16 cellular contexts compared by ENCODE assay signal in genomic region chr4:102779204-102779603, GRCh38.
"Had no signal": no experiment of that assay in that cellular context is flagged by ENCODE, and none has a peak within 500 bp of the region (broad histone marks: within the 10 kb centered on the region; RNA-seq: fewer than 3 reads in every experiment).

No MANE protein-coding gene starts in this region.

- H3K4me1 ChIP-seq: suprapubic skin had no signal

- H3K27ac Mint-ChIP-seq: activated CD4-positive, alpha-beta T cell treated with anti-CD3 and anti-CD28 coated beads, Interleukin-2, amount 10 ng/mL, durations not matched to agents 7 days and 5 days; activated T-helper 2 cell treated with anti-CD3 and anti-CD28 coated beads, Interferon-gamma antibody, Interleukin-2, Interleukin-4, amounts not matched to agents 10 μg/mL and 5 μg/mL and 100 μg/mL, durations not matched to agents 14 hours and 24 hours and 36 hours; immature natural killer cell; nephron had no signal

- H3K27me3 ChIP-seq: adrenal gland, suprapubic skin, upper lobe of left lung had no signal

- H3K9me3 Mint-ChIP-seq: activated CD4-positive, alpha-beta T cell treated with anti-CD3 and anti-CD28 coated beads, Interleukin-2, amount 10 ng/mL, durations not matched to agents 7 days and 5 days; activated T-helper 2 cell treated with anti-CD3 and anti-CD28 coated beads, Interferon-gamma antibody, Interleukin-2, Interleukin-4, amounts not matched to agents 10 μg/mL and 5 μg/mL and 100 μg/mL, durations not matched to agents 14 hours and 24 hours and 36 hours; nephron had no signal

- H3K4me1 Mint-ChIP-seq: activated CD4-positive, alpha-beta T cell treated with anti-CD3 and anti-CD28 coated beads, Interleukin-2, amount 10 ng/mL, durations not matched to agents 7 days and 5 days; immature natural killer cell; nephron had no signal

- DNase-seq: activated CD4-positive, alpha-beta T cell treated with anti-CD3 and anti-CD28 coated beads, Interleukin-2, amount 10 ng/mL, durations not matched to agents 7 days and 5 days; activated CD4-positive, CD25-positive, alpha-beta regulatory T cell; activated CD8-positive, alpha-beta memory T cell treated with anti-CD3 and anti-CD28 coated beads for 24 hours; activated naive CD4-positive, alpha-beta T cell treated with anti-CD3 and anti-CD28 coated beads, Interleukin-2, amount 50 U/mL, for 16 hours; cortex of kidney; glutamatergic neuron; immature natural killer cell; mammary epithelial cell; stimulated activated CD4-positive, alpha-beta T cell treated with anti-CD3 and anti-CD28 coated beads, Interleukin-2, amount 100 ng/mL, for 48 hours; stimulated activated naive CD4-positive, alpha-beta T cell treated with Interleukin-2 at 50 U/mL for 16 hours had no signal

- H3K4me3 Mint-ChIP-seq: activated CD4-positive, alpha-beta T cell treated with anti-CD3 and anti-CD28 coated beads, Interleukin-2, amount 10 ng/mL, durations not matched to agents 7 days and 5 days; immature natural killer cell; nephron had no signal

- H3K9me3 ChIP-seq: adrenal gland, suprapubic skin, upper lobe of left lung had no signal

- H3K36me3 ChIP-seq: adrenal gland, suprapubic skin, upper lobe of left lung had no signal

- H3K4me3 ChIP-seq: adrenal gland, suprapubic skin had no signal

- H3K27ac ChIP-seq: adrenal gland, suprapubic skin, upper lobe of left lung had no signal

- ATAC-seq: sciatic nerve had no signal
